8 cellular contexts compared by ENCODE assay signal in genomic region chr12:47808574-47809380, GRCh38. TPM values are rescaled to one million over a fixed set of nuclear protein-coding genes. Genes with fewer than 3 reads are reported as not detected.
DNase-seq lines count a peak whose midpoint lies in the region; ATAC-seq and TF ChIP-seq lines count a peak whose summit lies in the region.

No MANE protein-coding gene starts in this region.

- H2AK9ac ChIP-seq in IMR-90 (replicated peaks; ENCODE audit: low read depth, low read length, poor library complexity): peak overlapping the region; percentile 14

- POLR2A ChIA-PET in IMR-90 (lab: Charles Lee; ENCODE audit: unreplicated experiment): interaction anchor here (1.0 to 1.4 kb wide), 2 partner anchors 8 to 12 kb away, joined by 3 to 4 read pairs; no protein-coding TSS in a partner anchor

- peak overlapping the region; percentile 24; the same call in 1 of the 2 replicates for H3K18ac ChIP-seq in IMR-90 (ENCODE audit: low read depth, low read length)

- intact Hi-C loops in IMR-90 (cut with micrococcal nuclease) (no loop called here), esophagus muscularis mucosa (cut with DNase I) (no loop called here)

- H3K4me1 ChIP-seq in IMR-90 (ENCODE audit: control insufficient read depth, insufficient read depth, low read length): peaks cover 70% of the 10 kb centered on the region
- H3K4me1 ChIP-seq in esophagus muscularis mucosa: peaks cover 96 to 100% (median 99%) of the 10 kb centered on the region in 4 donors

- peak overlapping the region; percentile 15; the same call in 1 of the 2 replicates for H4K5ac ChIP-seq in IMR-90 (ENCODE audit: low read depth, low read length)

- H3K27me3 ChIP-seq in IMR-90 (ENCODE audit: control insufficient read depth, insufficient read depth, low read length): no peaks in the 10 kb centered on the region
- no peaks in the 10 kb centered on the region for H3K27me3 ChIP-seq in esophagus muscularis mucosa

- 63% methylated on average over 4 of the region's 9 CpGs; no CpG with 5 or more reads in 1 of the 2 experiments for WGBS in IMR-90 (ENCODE audit: extremely low coverage in 2 of 2, insufficient read length in 1 of 2), 2 experiments
- 70% methylated on average over 8 of the region's 9 CpGs for WGBS in esophagus muscularis mucosa

- H3K9me3 ChIP-seq in IMR-90 (ENCODE audit: control insufficient read depth, insufficient read depth, low read length) (no peaks in the 10 kb centered on the region), esophagus muscularis mucosa (no peaks in the 10 kb centered on the region)

- peaks cover 17% of the 10 kb centered on the region for H3K36me3 ChIP-seq in IMR-90 (ENCODE audit: control insufficient read depth, insufficient read depth, low read length)
- H3K36me3 ChIP-seq in esophagus muscularis mucosa: peaks cover 0 to 12% (median 4%) of the 10 kb centered on the region in 4 donors

- peaks cover 97% of the 10 kb centered on the region for H4K20me1 ChIP-seq in IMR-90 (ENCODE audit: insufficient read depth, low read length)

- BruUV-seq in IMR-90 (replicated peaks; lab: Mats Ljungman, UMichigan): no TSS peak

- peak overlapping the region; percentile 81 for H3K14ac ChIP-seq in IMR-90 (replicated peaks; ENCODE audit: low read depth, low read length)

- peak overlapping the region; percentile 0; the same call in 1 of the 3 replicates for H2BK15ac ChIP-seq in IMR-90 (ENCODE audit: low read depth, low read length)

- H3K56ac ChIP-seq in IMR-90 (ENCODE audit: extremely low read depth, insufficient read depth, low read length): no peak overlapping the region

- no peak overlapping the region for H2AFZ ChIP-seq in IMR-90 (replicated peaks; ENCODE audit: low read length, poor library complexity)

- H4K8ac ChIP-seq in IMR-90 (ENCODE audit: low read depth in 2 of 2, low read length in 2 of 2): peak overlapping the region in 1 of 2 experiments; percentile 64; a peak in 2 of 4 replicates

- TF ChIP-seq EP300 in esophagus muscularis mucosa (IDR thresholded peaks at IDR 0.05): no peak

- peak overlapping the region; percentile 48 for H3K27ac ChIP-seq in IMR-90 (ENCODE audit: insufficient read depth, low read length)
- peak overlapping the region; percentile 92 to 99 (median 98) for H3K27ac ChIP-seq in esophagus muscularis mucosa (replicated peaks in 1 of 4)
- peak overlapping the region in 20 of 21 experiments; percentile 47 to 99 (median 90) for H3K27ac ChIP-seq in skin epidermis

- H3K4ac ChIP-seq in IMR-90 (ENCODE audit: low read depth, low read length): peak overlapping the region; percentile 58

- H3K23ac ChIP-seq in IMR-90 (ENCODE audit: low read depth, low read length): peak overlapping the region; percentile 69

- H3K4me3 ChIP-seq in IMR-90 (ENCODE audit: insufficient read depth, low read depth, low read length) (no peak overlapping the region), esophagus muscularis mucosa (peak overlapping the region in 2 of 4 donors; percentile 22 to 35), skin epidermis (no peak overlapping the region)

- peak; percentile 59 to 78 for DNase-seq in AML-193 (lab: John Stamatoyannopoulos, UW)
- peak; percentile 44 for DNase-seq in IMR-90
- DNase-seq in activated CD8-positive, alpha-beta memory T cell treated with anti-CD3 and anti-CD28 coated beads for 24 hours: peak; percentile 80
- DNase-seq in esophagus muscularis mucosa (ENCODE audit: extremely low spot score): no peak
- DNase-seq in COR-L47 (lab: John Stamatoyannopoulos, UW): no peak
- DNase-seq in mucosa of gallbladder (ENCODE audit: low spot score): no peak

- H2BK20ac ChIP-seq in IMR-90 (ENCODE audit: low read depth, low read length): no peak overlapping the region; the same call in 1 of the 2 replicates

- CTCF ChIA-PET in IMR-90 (lab: Yijun Ruan, JAX): interaction anchor here (0.9 to 1.9 kb wide), 5 partner anchors 8 to 91 kb away, joined by 3 to 10 read pairs (median 4); no protein-coding TSS in a partner anchor

- TF ChIP-seq CTCF in IMR-90 (conservative IDR thresholded peaks at IDR 0.05; ENCODE audit: low read depth, low read length) (0 out of 2 replicates have a peak, but pooled peaks have one; percentile 16), esophagus muscularis mucosa (IDR thresholded peaks at IDR 0.05) (peak in 1 of 3 experiments; percentile 16)

- H2BK120ac ChIP-seq in IMR-90 (ENCODE audit: low read depth, low read length): peak overlapping the region; percentile 18; the same call in 1 of the 2 replicates

- ATAC-seq in IMR-90 (ENCODE audit: low read depth) (no peak), GM18861 (IDR thresholded peaks at IDR 0.05; ENCODE audit: unreplicated experiment) (no peak)

- TF ChIP-seq POLR2A in IMR-90 (IDR thresholded peaks at IDR 0.05; ENCODE audit: low read depth, low read length) (no peak), esophagus muscularis mucosa (IDR thresholded peaks at IDR 0.05; ENCODE audit: low read depth) (no peak)

- H3K9ac ChIP-seq in IMR-90 (ENCODE audit: low read depth, low read length): no peak overlapping the region

- H4K91ac ChIP-seq in IMR-90 (ENCODE audit: insufficient read depth, low read depth, low read length): peak overlapping the region; percentile 40; the same call in 1 of the 2 replicates

- 0 out of 2 replicates have a peak, but pooled peaks have one; percentile 11 for TF ChIP-seq RAD21 in IMR-90 (IDR thresholded peaks at IDR 0.05; ENCODE audit: low read length)

- peaks cover 43% of the 10 kb centered on the region for H3K9me1 ChIP-seq in IMR-90 (ENCODE audit: insufficient read depth, low read length)

- H2BK5ac ChIP-seq in IMR-90 (ENCODE audit: low read depth, low read length, poor library complexity, severe bottlenecking): peak overlapping the region; percentile 70

- in situ Hi-C loops in IMR-90 (cut with MboI; ENCODE audit: low sequenced_read_pairs): no loop called here

- peak overlapping the region; percentile 96 for H2AK5ac ChIP-seq in IMR-90 (ENCODE audit: low read depth, low read length)

- dilution Hi-C loops in IMR-90 (cut with HindIII; ENCODE audit: low sequenced_read_pairs, unreplicated experiment): no loop called here

- H3K4me2 ChIP-seq in IMR-90 (ENCODE audit: low read depth, low read length): peak overlapping the region; percentile 25; the same call in 1 of the 2 replicates

- peaks cover 12 to 87% of the 10 kb centered on the region in 2 experiments; a peak in 3 of 4 replicates for H3K79me1 ChIP-seq in IMR-90 (ENCODE audit: low read depth in 1 of 2, low read length in 2 of 2)

TF ChIP-seq in IMR-90, 13 proteins besides CTCF, POLR2A, EP300 and RAD21:
- TF ChIP-seq RFX5 (IDR thresholded peaks at IDR 0.05; ENCODE audit: low read depth, low read length) (no peak), MXI1 (IDR thresholded peaks at IDR 0.05; ENCODE audit: borderline replicate concordance, low read depth, low read length) (no peak), NFE2L2 (IDR thresholded peaks at IDR 0.05; ENCODE audit: low read depth, low read length) (no peak), CHD1 (IDR thresholded peaks at IDR 0.05; ENCODE audit: low read depth, low read length) (no peak), ELK1 (IDR thresholded peaks at IDR 0.05; ENCODE audit: borderline replicate concordance, low read depth, low read length) (no peak), CEBPB (IDR thresholded peaks at IDR 0.05; ENCODE audit: low read depth, low read length) (no peak)
TF ChIP-seq in IMR-90: peak in this region for 0.

RNA-seq across cellular contexts. Expression of gene HDAC7, which starts 10.9 kb away (rescaled TPM):
- total RNA-seq in IMR-90 (2012; rRNA removed) (10.4 and 10.6 TPM in 2 replicates), esophagus muscularis mucosa (100 to 1,000 TPM in 1 of 4 donors, 10 to 100 TPM in 3; 58.3 to 105 (median 82.5) TPM), mucosa of gallbladder (120 TPM)
- polyA plus RNA-seq in IMR-90 (2012; rRNA removed): 64.7 and 65.1 TPM in 2 replicates
- polyA plus RNA-seq in IMR-90 (2012; cell fraction: cytosol; rRNA removed): 51.5 and 60.5 TPM in 2 replicates
- polyA plus RNA-seq in IMR-90 (2012; cell fraction: nucleus; rRNA removed; ENCODE audit: low replicate concordance): 183 and 377 TPM in 2 replicates

RNA-seq across cellular contexts. Expression of gene SLC48A1, which starts 35.7 kb away (rescaled TPM):
- 4.4 and 4.8 TPM in 2 replicates for total RNA-seq in IMR-90 (2012; rRNA removed)
- polyA plus RNA-seq in IMR-90 (2012; rRNA removed): 5.9 and 6.0 TPM in 2 replicates
- 4.1 and 10.3 TPM in 2 replicates for polyA plus RNA-seq in IMR-90 (2012; cell fraction: cytosol; rRNA removed)
- polyA plus RNA-seq in IMR-90 (2012; cell fraction: nucleus; rRNA removed; ENCODE audit: low replicate concordance): 10.0 and 10.3 TPM in 2 replicates
- total RNA-seq in esophagus muscularis mucosa: 10 to 100 TPM; 34.5 to 56.0 (median 40.7) TPM
- total RNA-seq in mucosa of gallbladder: 73.1 TPM

RNA-seq across cellular contexts. Expression of gene RAPGEF3, which starts 50.1 kb away (rescaled TPM):
- total RNA-seq in IMR-90 (2012; rRNA removed) (0.83 and 1.3 TPM in 2 replicates), esophagus muscularis mucosa (10 to 100 TPM; 18.3 to 48.2 (median 32.5) TPM), mucosa of gallbladder (54.8 TPM)
- polyA plus RNA-seq in IMR-90 (2012; rRNA removed): 2.0 and 2.9 TPM in 2 replicates
- 1.7 TPM in 2 replicates for polyA plus RNA-seq in IMR-90 (2012; cell fraction: cytosol; rRNA removed)
- polyA plus RNA-seq in IMR-90 (2012; cell fraction: nucleus; rRNA removed; ENCODE audit: low replicate concordance): 11.2 and 11.8 TPM in 2 replicates

Comparison
In these comparisons a context has a peak if more than half of its experiments do, and no peak if none do; other contexts are left out.
1. DNase-seq: peak in AML-193 (2 of 2), IMR-90 (single experiment) and activated CD8-positive, alpha-beta memory T cell treated with anti-CD3 and anti-CD28 coated beads for 24 hours (single experiment); none in esophagus muscularis mucosa (single experiment), COR-L47 (single experiment) and mucosa of gallbladder (single experiment).
2. Peak in every context shown above with its lines, with median percentiles within 50 percentile points of each other: H3K27ac ChIP-seq.